28 cellular contexts compared by ENCODE assay signal in genomic region chr16:25709182-25709581, GRCh38. TPM values are rescaled to one million over a fixed set of nuclear protein-coding genes. Genes with fewer than 3 reads are reported as not detected.
"Had no signal": no experiment of that assay in that cellular context is flagged by ENCODE, and none has a peak within 500 bp of the region (broad histone marks: within the 10 kb centered on the region; RNA-seq: fewer than 3 reads in every experiment).

No MANE protein-coding gene starts in this region.

- H3K4me3 ChIP-seq: hepatocyte, lung, mucosa of descending colon, tibial artery, uterus had no signal

- H3K27ac ChIP-seq: epithelial cell of prostate, hepatocyte, neutrophil, parathyroid adenoma, tibial artery, uterus had no signal

- H3K9ac ChIP-seq: parathyroid adenoma had no signal

- H3K36me3 Mint-ChIP-seq: activated naive CD4-positive, alpha-beta T cell treated with anti-CD3 and anti-CD28 coated beads, Interleukin-2, amount 10 ng/mL, durations not matched to agents 7 days and 5 days; brain; naive B cell had no signal

- H3K27ac Mint-ChIP-seq: activated naive CD4-positive, alpha-beta T cell treated with anti-CD3 and anti-CD28 coated beads, Interleukin-2, amount 10 ng/mL, durations not matched to agents 7 days and 5 days; activated naive CD8-positive, alpha-beta T cell treated with anti-CD3 and anti-CD28 coated beads, Interleukin-2, amount 50 U/mL, for 24 hours; effector memory CD8-positive, alpha-beta T cell; naive B cell had no signal

- H3K36me3 ChIP-seq: neutrophil, tibial artery, uterus had no signal

- H3K4me1 Mint-ChIP-seq: activated naive CD4-positive, alpha-beta T cell treated with anti-CD3 and anti-CD28 coated beads, Interleukin-2, amount 10 ng/mL, durations not matched to agents 7 days and 5 days; activated naive CD8-positive, alpha-beta T cell treated with anti-CD3 and anti-CD28 coated beads, Interleukin-2, amount 50 U/mL, for 24 hours; brain; naive B cell had no signal

- H3K9me3 ChIP-seq: mucosa of descending colon, neutrophil, tibial artery, uterus had no signal

- H3K79me2 ChIP-seq: hepatocyte had no signal

- H3K4me1 ChIP-seq: tibial artery, uterus had no signal

- H3K4me3 Mint-ChIP-seq: activated naive CD4-positive, alpha-beta T cell treated with anti-CD3 and anti-CD28 coated beads, Interleukin-2, amount 10 ng/mL, durations not matched to agents 7 days and 5 days; activated naive CD8-positive, alpha-beta T cell treated with anti-CD3 and anti-CD28 coated beads, Interleukin-2, amount 50 U/mL, for 24 hours; effector memory CD8-positive, alpha-beta T cell; naive B cell had no signal

- H3K27me3 ChIP-seq: tibial artery, uterus had no signal

- DNase-seq: activated CD4-positive, alpha-beta T cell treated with anti-CD3 and anti-CD28 coated beads, Interleukin-2, amount 50 U/mL, for 1 hour; activated CD8-positive, alpha-beta memory T cell treated with anti-CD3 and anti-CD28 coated beads, Interleukin-2, amount 50 U/mL, for 4 hours; activated effector memory CD4-positive, alpha-beta T cell treated with Interleukin-2 at 50 U/mL for 16 hours; activated naive CD4-positive, alpha-beta T cell treated with anti-CD3 and anti-CD28 coated beads, Interleukin-2, amount 10 ng/mL, durations not matched to agents 7 days and 5 days; activated naive CD8-positive, alpha-beta T cell treated with anti-CD3 and anti-CD28 coated beads, Interleukin-2, amount 50 U/mL, for 24 hours; activated T-cell treated with anti-CD3 and anti-CD28 coated beads, Interleukin-2, amount 50 U/mL, for 48 hours; anterior cingulate cortex; caudate nucleus; effector memory CD8-positive, alpha-beta T cell; foreskin fibroblast; mucosa of descending colon; naive B cell; stimulated activated naive CD4-positive, alpha-beta T cell; tibial artery; uterus had no signal

- H3K9me3 Mint-ChIP-seq: activated naive CD4-positive, alpha-beta T cell treated with anti-CD3 and anti-CD28 coated beads, Interleukin-2, amount 10 ng/mL, durations not matched to agents 7 days and 5 days; activated naive CD8-positive, alpha-beta T cell treated with anti-CD3 and anti-CD28 coated beads, Interleukin-2, amount 50 U/mL, for 24 hours had no signal

- ATAC-seq: activated CD4-positive, CD25-positive, alpha-beta regulatory T cell treated with anti-CD3 and anti-CD28 coated beads, Interleukin-2, amount 50 U/mL, for 24 hours; activated naive CD8-positive, alpha-beta T cell treated with anti-CD3 and anti-CD28 coated beads, Interleukin-2, amount 50 U/mL, for 24 hours; effector memory CD8-positive, alpha-beta T cell; left lobe of liver; mucosa of descending colon; sciatic nerve had no signal

- H3K4me2 ChIP-seq: hepatocyte had no signal

- FAIRE-seq: keratinocyte had no signal

RNA-seq across cellular contexts. Expression of gene HS3ST4, which starts 17.4 kb away (rescaled TPM):
- total RNA-seq: dermis microvascular lymphatic vessel endothelial cell; glomerular endothelial cell; left lobe of liver; T-helper 2 cell treated with Interferon-gamma antibody and Interleukin-4, amounts not matched to agents 100 ng/mL and 5 ng/mL, for 36 hours had no signal
- polyA plus RNA-seq: keratinocyte, lung had no signal
